1 cellular context compared by ENCODE assay signal in genomic region chr22:40387758-40388157, GRCh38.
TF ChIP-seq lines count a peak whose summit lies in the region.

No MANE protein-coding gene starts in this region.

TF ChIP-seq in H1, 55 proteins besides CTCF, POLR2A, EP300 and RAD21 (continued from another document):
- no peak for TF ChIP-seq TAF1 (IDR thresholded peaks at IDR 0.05; ENCODE audit: low read depth, low read length)
- TF ChIP-seq ATF2 (IDR thresholded peaks at IDR 0.05; ENCODE audit: low read length): no peak
- no peak for TF ChIP-seq CHD1 (IDR thresholded peaks at IDR 0.05; ENCODE audit: low read depth, low read length)
- TF ChIP-seq JUN (IDR thresholded peaks at IDR 0.05; ENCODE audit: low read depth, low read length): no peak
- no peak for TF ChIP-seq RXRA (IDR thresholded peaks at IDR 0.05; ENCODE audit: insufficient read depth, low read depth, low read length)
- TF ChIP-seq BCL11A (IDR thresholded peaks at IDR 0.05; ENCODE audit: low read depth in 2 of 2, low read length in 2 of 2): no peak
- no peak for TF ChIP-seq TBP (IDR thresholded peaks at IDR 0.05; ENCODE audit: low read depth, low read length)
- TF ChIP-seq SIN3A (conservative IDR thresholded peaks at IDR 0.05 in 1 of 2, IDR thresholded peaks at IDR 0.05 in 1 of 2; ENCODE audit: low read depth in 1 of 2, low read length in 2 of 2): no peak
- TF ChIP-seq CHD7 (IDR thresholded peaks at IDR 0.05; ENCODE audit: insufficient replicate concordance, low read length): no peak
- no peak for TF ChIP-seq YY1 (IDR thresholded peaks at IDR 0.05; ENCODE audit: low read depth, low read length)
- no peak for TF ChIP-seq TEAD4 (IDR thresholded peaks at IDR 0.05; ENCODE audit: low read depth, low read length)
- TF ChIP-seq GABPA (IDR thresholded peaks at IDR 0.05; ENCODE audit: borderline replicate concordance, insufficient read depth, low read length): no peak
- TF ChIP-seq KDM1A (IDR thresholded peaks at IDR 0.05; ENCODE audit: borderline replicate concordance, low read length): no peak
- no peak for TF ChIP-seq KDM4A (IDR thresholded peaks at IDR 0.05; ENCODE audit: low read depth, low read length, severe bottlenecking)
